Comparison of ENCODE assay signal across 21 cellular contexts in the genomic region with DNA sequence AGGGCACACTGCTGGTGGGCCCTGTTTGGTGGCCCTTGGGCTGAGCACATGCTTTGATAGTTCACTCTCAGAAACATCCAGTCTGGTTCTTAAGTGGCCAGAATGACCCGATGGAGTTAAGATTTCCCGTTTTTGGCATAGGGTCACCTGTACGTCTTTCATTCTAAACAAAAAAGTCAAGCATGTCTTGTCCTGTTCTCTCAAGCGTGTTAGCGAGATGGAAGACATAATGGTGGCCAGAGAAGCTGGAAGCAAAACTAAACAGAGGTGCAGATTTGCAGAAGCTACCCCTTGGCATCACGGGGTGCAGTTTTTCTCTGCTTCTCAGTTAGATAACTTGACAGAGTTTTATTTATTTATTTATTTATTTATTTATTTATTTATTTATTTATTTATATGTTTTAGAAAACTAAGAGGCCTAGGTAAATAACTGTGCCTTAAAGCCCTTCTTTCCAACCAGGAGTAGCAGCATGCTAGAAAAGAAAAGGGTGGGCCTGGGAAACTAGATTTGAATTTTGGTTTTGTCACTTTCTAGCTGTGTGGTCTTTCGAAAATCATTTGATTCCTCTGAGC.
A peak's percentile ranks its signal among the peaks of the same experiment; 100 is the strongest.
DNase-seq lines count a peak whose midpoint lies in the region; ATAC-seq, FAIRE-seq and TF ChIP-seq lines count a peak whose summit lies in the region.
"Had no signal": no experiment of that assay in that cellular context is flagged by ENCODE, and none has a peak within 500 bp of the region (broad histone marks: within the 10 kb centered on the region; RNA-seq: fewer than 3 reads in every experiment).

No MANE protein-coding gene starts in this region.

- no peaks in the 10 kb centered on the region for H4K20me1 ChIP-seq in OCI-LY7 (ENCODE audit: insufficient read depth, low read length)
- H4K20me1 ChIP-seq in PC-3 (ENCODE audit: low read length), result no peaks in the 10 kb centered on the region

- H3K27me3 Mint-ChIP-seq in activated CD4-positive, alpha-beta T cell treated with anti-CD3 and anti-CD28 coated beads, Interleukin-2, amount 10 ng/mL, durations not matched to agents 7 days and 5 days, result no peaks in the 10 kb centered on the region

- H3K9me2 ChIP-seq in OCI-LY7 (ENCODE audit: insufficient read depth, low read length) (no peaks in the 10 kb centered on the region), PC-3 (replicated peaks; ENCODE audit: low read length) (no peaks in the 10 kb centered on the region)

- no peak overlapping the region for H3K9ac ChIP-seq in PC-3 (ENCODE audit: low read length)
- H3K9ac ChIP-seq: GM23248 had no signal

- H3K79me2 ChIP-seq in OCI-LY7 (ENCODE audit: insufficient read depth, low read depth, low read length) (peaks cover 90% of the 10 kb centered on the region), PC-3 (ENCODE audit: low read length) (no peaks in the 10 kb centered on the region)

- peak; percentile 56 for FAIRE-seq in GM19239 (lab: Jason Lieb, UNC)
- FAIRE-seq: small intestine had no signal

- H3K27me3 ChIP-seq in layer of hippocampus (ENCODE audit: control insufficient read depth, insufficient read depth, low read length), result no peaks in the 10 kb centered on the region
- H3K27me3 ChIP-seq in PC-3 (ENCODE audit: low read length), result no peaks in the 10 kb centered on the region
- H3K27me3 ChIP-seq: ascending aorta, stomach had no signal

- H2AFZ ChIP-seq in OCI-LY7 (ENCODE audit: low read length) (peak overlapping the region; percentile 3; the same call in 1 of the 2 replicates), PC-3 (ENCODE audit: low read length) (no peak overlapping the region)
- H2AFZ ChIP-seq: GM23248 had no signal

- TF ChIP-seq CTCF in OCI-LY7 (conservative IDR thresholded peaks at IDR 0.05; ENCODE audit: low read length) (no peak), PC-3 (conservative IDR thresholded peaks at IDR 0.05; ENCODE audit: low read depth, low read length) (no peak)

- no peaks in the 10 kb centered on the region for H3F3A ChIP-seq in PC-3 (ENCODE audit: low read length, unreplicated experiment)

- H3K4me1 ChIP-seq in OCI-LY7 (ENCODE audit: insufficient read depth, low read length, poor library complexity, severe bottlenecking) (peaks cover 81% of the 10 kb centered on the region), PC-3 (ENCODE audit: insufficient read depth, low read length) (peaks cover 24% of the 10 kb centered on the region)

- TSS peak; percentile 44 for BruUV-seq in OCI-LY7 (replicated peaks; lab: Mats Ljungman, UMichigan)
- BruUV-seq in PC-3 (replicated peaks; lab: Mats Ljungman, UMichigan), result no TSS peak

- no peak for DNase-seq in GM19239 (ENCODE audit: insufficient read length, low spot score)
- peak; percentile 56 for DNase-seq in OCI-LY7 (ENCODE audit: low spot score)
- peak; percentile 3 for DNase-seq in stimulated activated CD8-positive, alpha-beta memory T cell treated with anti-CD3 and anti-CD28 coated beads, Interleukin-4, amount 100 ng/mL, for 48 hours
- no peak for DNase-seq in PC-3
- DNase-seq in stimulated activated CD4-positive, alpha-beta T cell treated with anti-CD3 and anti-CD28 coated beads, Interleukin-12 subunit alpha, Interleukin-12 subunit beta, amount 100 ng/mL, for 4 hours, result no peak
- DNase-seq in activated CD4-positive, alpha-beta T cell treated with anti-CD3 and anti-CD28 coated beads, Interleukin-2, amount 10 ng/mL, durations not matched to agents 7 days and 5 days, result no peak
- DNase-seq in NCI-H526 treated with DMSO at 0.1 percent for 48 hours (lab: John Stamatoyannopoulos, UW), result no peak
- DNase-seq: activated CD4-positive, CD25-positive, alpha-beta regulatory T cell treated with anti-CD3 and anti-CD28 coated beads, Interleukin-2, amount 50 U/mL, for 72 hours; activated naive CD4-positive, alpha-beta T cell treated with anti-CD3 and anti-CD28 coated beads, Interleukin-2, amount 50 U/mL, for 16 hours; activated T-cell treated with anti-CD3 and anti-CD28 coated beads, Interleukin-2, amount 50 U/mL, for 4 hours; central memory CD4-positive, alpha-beta T cell; DND-41; foreskin fibroblast; GM23248; NCI-H1436; NCI-H510A treated with DMSO at 0.1 percent for 48 hours; small intestine; stimulated activated CD4-positive, alpha-beta T cell treated with anti-CD3 and anti-CD28 coated beads, Interleukin-4, amount 100 ng/mL, for 1 hour; stomach had no signal

- peaks cover 36% of the 10 kb centered on the region for H3K36me3 ChIP-seq in OCI-LY7 (ENCODE audit: insufficient read depth, low read length)
- 0 out of 2 replicates have a peak, but pooled peaks cover 3% of the 10 kb centered on the region for H3K36me3 ChIP-seq in PC-3 (ENCODE audit: low read depth, low read length)
- H3K36me3 ChIP-seq: stomach had no signal

- H3K27ac ChIP-seq in OCI-LY7 (ENCODE audit: low read depth, low read length, poor library complexity, severe bottlenecking), result peak overlapping the region; percentile 98
- peak overlapping the region; percentile 52 for H3K27ac ChIP-seq in layer of hippocampus (ENCODE audit: low read depth, low read length)
- no peak overlapping the region for H3K27ac ChIP-seq in PC-3 (ENCODE audit: low read length)
- H3K27ac ChIP-seq: GM23248, stomach had no signal

- peaks cover 11% of the 10 kb centered on the region for H3K4me1 Mint-ChIP-seq in activated CD4-positive, alpha-beta T cell treated with anti-CD3 and anti-CD28 coated beads, Interleukin-2, amount 10 ng/mL, durations not matched to agents 7 days and 5 days

- POLR2A ChIA-PET in OCI-LY7 (lab: Charles Lee), result interaction anchor here (0.6 to 5.6 kb wide), 19 partner anchors 8 to 840 kb away, joined by 3 to 57 read pairs (median 6); a partner anchor contains a TSS
- POLR2A ChIA-PET in PC-3 (lab: Charles Lee; ENCODE audit: unreplicated experiment), result no interaction called here
- POLR2A ChIA-PET in activated CD4-positive, alpha-beta T cell treated with anti-CD3 and anti-CD28 coated beads, Interleukin-2, amount 10 ng/mL, durations not matched to agents 7 days and 5 days (lab: Charles Lee), result no interaction called here

- H3K4me3 ChIP-seq in OCI-LY7 (ENCODE audit: low read depth, low read length, poor library complexity, severe bottlenecking) (peak overlapping the region; percentile 35), PC-3 (ENCODE audit: low read length) (no peak overlapping the region)
- H3K4me3 ChIP-seq: ascending aorta, GM23248, stomach had no signal

- intact Hi-C loops in OCI-LY7 (cut with micrococcal nuclease; ENCODE audit: unreplicated experiment) (no loop called here), PC-3 (cut with micrococcal nuclease) (no loop called here)

- CTCF ChIA-PET in OCI-LY7 (lab: Charles Lee; ENCODE audit: unreplicated experiment) (interaction anchor here (0.7 kb wide), 2 partner anchors 28 to 72 kb away, joined by 3 to 4 read pairs; no protein-coding TSS in a partner anchor), PC-3 (lab: Charles Lee) (no interaction called here)
- CTCF ChIA-PET in activated CD4-positive, alpha-beta T cell treated with anti-CD3 and anti-CD28 coated beads, Interleukin-2, amount 10 ng/mL, durations not matched to agents 7 days and 5 days (lab: Charles Lee), result interaction anchor here (0.6 to 1.3 kb wide), 4 partner anchors 9 to 28 kb away, joined by 3 read pairs; no protein-coding TSS in a partner anchor

- no peak overlapping the region for H3K4me3 Mint-ChIP-seq in activated CD4-positive, alpha-beta T cell treated with anti-CD3 and anti-CD28 coated beads, Interleukin-2, amount 10 ng/mL, durations not matched to agents 7 days and 5 days
- H3K4me3 Mint-ChIP-seq: activated T-cell treated with anti-CD3 and anti-CD28 coated beads, Interleukin-2, amount 50 U/mL, for 4 hours had no signal

- no peak overlapping the region for H3K27ac Mint-ChIP-seq in activated CD4-positive, alpha-beta T cell treated with anti-CD3 and anti-CD28 coated beads, Interleukin-2, amount 10 ng/mL, durations not matched to agents 7 days and 5 days

- H3K36me3 Mint-ChIP-seq in activated CD4-positive, alpha-beta T cell treated with anti-CD3 and anti-CD28 coated beads, Interleukin-2, amount 10 ng/mL, durations not matched to agents 7 days and 5 days (ENCODE audit: low read depth), result peaks cover 48% of the 10 kb centered on the region

- H3K9me3 ChIP-seq in OCI-LY7 (ENCODE audit: low read length) (no peaks in the 10 kb centered on the region), PC-3 (ENCODE audit: low read length) (no peaks in the 10 kb centered on the region)
- H3K9me3 ChIP-seq: ascending aorta, stomach had no signal

- H3K4me2 ChIP-seq in OCI-LY7 (ENCODE audit: low read length) (peak overlapping the region; percentile 83), PC-3 (ENCODE audit: low read length) (no peak overlapping the region)

- ATAC-seq in PC-3, result no peak
- ATAC-seq: activated T-cell treated with anti-CD3 and anti-CD28 coated beads, Interleukin-2, amount 50 U/mL, for 4 hours had no signal

- no peaks in the 10 kb centered on the region for H3K9me3 Mint-ChIP-seq in activated CD4-positive, alpha-beta T cell treated with anti-CD3 and anti-CD28 coated beads, Interleukin-2, amount 10 ng/mL, durations not matched to agents 7 days and 5 days
- H3K9me3 Mint-ChIP-seq: activated T-cell treated with anti-CD3 and anti-CD28 coated beads, Interleukin-2, amount 50 U/mL, for 4 hours had no signal

Comparison
In these comparisons a context has a peak if more than half of its experiments do, and no peak if none do; other contexts are left out.
1. DNase-seq: peak in OCI-LY7 (single experiment) and stimulated activated CD8-positive, alpha-beta memory T cell treated with anti-CD3 and anti-CD28 coated beads, Interleukin-4, amount 100 ng/mL, for 48 hours (single experiment); none in GM19239 (single experiment), PC-3 (single experiment), stimulated activated CD4-positive, alpha-beta T cell treated with anti-CD3 and anti-CD28 coated beads, Interleukin-12 subunit alpha, Interleukin-12 subunit beta, amount 100 ng/mL, for 4 hours (single experiment), activated CD4-positive, alpha-beta T cell treated with anti-CD3 and anti-CD28 coated beads, Interleukin-2, amount 10 ng/mL, durations not matched to agents 7 days and 5 days (single experiment) and NCI-H526 treated with DMSO at 0.1 percent for 48 hours (single experiment).